Comparison of ENCODE assay signal across 17 cellular contexts in the genomic region with DNA sequence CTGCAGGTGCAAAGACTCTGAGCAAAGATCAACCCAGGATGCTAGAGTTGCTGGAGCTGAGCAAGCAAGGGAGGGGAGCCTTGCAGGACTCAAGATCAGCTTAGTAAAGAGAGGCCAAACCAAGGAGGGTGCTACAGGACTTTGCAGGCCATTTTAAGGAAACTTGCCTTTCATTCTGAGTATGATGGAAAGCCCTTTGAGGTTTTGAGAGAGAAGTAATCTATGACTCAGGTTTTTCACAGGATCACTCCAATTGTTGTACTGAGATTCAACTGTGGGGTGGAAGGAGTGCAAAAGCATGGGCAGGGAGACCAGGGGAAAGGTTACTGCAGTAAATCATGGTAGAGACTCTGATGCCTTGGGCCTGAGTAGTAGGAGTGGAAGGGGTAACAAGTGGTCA.
DNase-seq lines count a peak whose midpoint lies in the region; ATAC-seq lines count a peak whose summit lies in the region.
"Had no signal": no experiment of that assay in that cellular context is flagged by ENCODE, and none has a peak within 500 bp of the region (broad histone marks: within the 10 kb centered on the region; RNA-seq: fewer than 3 reads in every experiment).

No MANE protein-coding gene starts in this region.

- no peaks in the 10 kb centered on the region for H3K9me3 Mint-ChIP-seq in stimulated activated naive B cell treated with anti-CD40 and anti-IgM and Interleukin-4, amounts not matched to agents 10 μg/mL and 1 μg/mL and 100 μg/mL, for 72 hours

- DNase-seq in stimulated activated naive B cell treated with anti-CD40 and anti-IgM and Interleukin-4, amounts not matched to agents 10 μg/mL and 1 μg/mL and 100 μg/mL, for 72 hours = peak; percentile 5
- DNase-seq in glomerular visceral epithelial cell (ENCODE audit: extremely low spot score) = no peak
- DNase-seq in NCI-H2081 (lab: John Stamatoyannopoulos, UW) = no peak
- no peak for DNase-seq in hippocampal formation (lab: John Stamatoyannopoulos, UW)
- DNase-seq: DMS153, dorsolateral prefrontal cortex, natural killer cell, NCI-H2081 treated with DMSO at 0.1 percent for 48 hours, NCI-H524 treated with DMSO at 0.1 percent for 48 hours, posterior cingulate gyrus, SJCRH30, T1000, tibial artery had no signal

- ATAC-seq in GM18870 (IDR thresholded peaks at IDR 0.05; ENCODE audit: unreplicated experiment) (peak; percentile 74), HG02588 (IDR thresholded peaks at IDR 0.05; ENCODE audit: unreplicated experiment) (peak; percentile 91), HG03378 (IDR thresholded peaks at IDR 0.05; ENCODE audit: unreplicated experiment) (peak; percentile 77)
- ATAC-seq in stimulated activated naive B cell treated with anti-CD40 and anti-IgM and Interleukin-4, amounts not matched to agents 10 μg/mL and 1 μg/mL and 100 μg/mL, for 72 hours (replicated peaks) = peak; percentile 87 to 94
- ATAC-seq: natural killer cell had no signal

- peaks cover 0 to 4% of the 10 kb centered on the region in 2 donors for H3K27me3 Mint-ChIP-seq in stimulated activated naive B cell treated with anti-CD40 and anti-IgM and Interleukin-4, amounts not matched to agents 10 μg/mL and 1 μg/mL and 100 μg/mL, for 72 hours
- H3K27me3 Mint-ChIP-seq: activated naive CD8-positive, alpha-beta T cell had no signal

- no peak overlapping the region for H3K27ac Mint-ChIP-seq in stimulated activated naive B cell treated with anti-CD40 and anti-IgM and Interleukin-4, amounts not matched to agents 10 μg/mL and 1 μg/mL and 100 μg/mL, for 72 hours
- H3K27ac Mint-ChIP-seq: activated naive CD8-positive, alpha-beta T cell; natural killer cell had no signal

- H3K4me3 Mint-ChIP-seq in stimulated activated naive B cell treated with anti-CD40 and anti-IgM and Interleukin-4, amounts not matched to agents 10 μg/mL and 1 μg/mL and 100 μg/mL, for 72 hours = no peak overlapping the region
- H3K4me3 Mint-ChIP-seq: activated naive CD8-positive, alpha-beta T cell; natural killer cell had no signal

- H3K4me1 Mint-ChIP-seq in stimulated activated naive B cell treated with anti-CD40 and anti-IgM and Interleukin-4, amounts not matched to agents 10 μg/mL and 1 μg/mL and 100 μg/mL, for 72 hours = peaks cover 6 to 9% of the 10 kb centered on the region in 2 donors
- H3K4me1 Mint-ChIP-seq: natural killer cell had no signal

- no peaks in the 10 kb centered on the region for H3K36me3 Mint-ChIP-seq in stimulated activated naive B cell treated with anti-CD40 and anti-IgM and Interleukin-4, amounts not matched to agents 10 μg/mL and 1 μg/mL and 100 μg/mL, for 72 hours
- H3K36me3 Mint-ChIP-seq: activated naive CD8-positive, alpha-beta T cell; natural killer cell had no signal
